1 cellular context compared by ENCODE assay signal in genomic region chr6:231779-232178, GRCh38.
TF ChIP-seq lines count a peak whose summit lies in the region.

No MANE protein-coding gene starts in this region.

TF ChIP-seq in GM12878, 131 proteins besides CTCF, POLR2A, EP300 and RAD21 (continued from another document and continues in another):
- TF ChIP-seq HSF1 (IDR thresholded peaks at IDR 0.05; ENCODE audit: low read depth, low read length) (no peak), RBBP5 (conservative IDR thresholded peaks at IDR 0.05) (no peak), MYB (IDR thresholded peaks at IDR 0.05; ENCODE audit: borderline replicate concordance, low read depth, low read length) (no peak), GATAD2B (conservative IDR thresholded peaks at IDR 0.05; ENCODE audit: low read depth) (peak; percentile 94), DPF2 (IDR thresholded peaks at IDR 0.05) (peak; percentile 52; the same call in 1 of the 2 replicates), TCF7 (IDR thresholded peaks at IDR 0.05; ENCODE audit: borderline replicate concordance) (no peak), CEBPZ (IDR thresholded peaks at IDR 0.05; ENCODE audit: low read depth, low read length) (no peak), NR2C2 (IDR thresholded peaks at IDR 0.05; ENCODE audit: borderline replicate concordance, control insufficient read depth, insufficient read length, low read depth) (no peak), TAF1 (IDR thresholded peaks at IDR 0.05; ENCODE audit: borderline replicate concordance, low read depth, low read length) (no peak), ATF2 (IDR thresholded peaks at IDR 0.05; ENCODE audit: low read length) (no peak), IRF4 (IDR thresholded peaks at IDR 0.05; ENCODE audit: low read depth, low read length) (peak; percentile 89), KLF5 (IDR thresholded peaks at IDR 0.05; ENCODE audit: partially characterized antibody) (no peak), PKNOX1 (IDR thresholded peaks at IDR 0.05) (no peak), NRF1 (conservative IDR thresholded peaks at IDR 0.05; ENCODE audit: low read depth, low read length) (no peak), CUX1 (IDR thresholded peaks at IDR 0.05; ENCODE audit: insufficient replicate concordance, low read depth, low read length) (peak; percentile 92), CBX5 (IDR thresholded peaks at IDR 0.05; ENCODE audit: low read depth) (no peak), IRF3 (IDR thresholded peaks at IDR 0.05) (no peak), JUNB (IDR thresholded peaks at IDR 0.05) (peak; percentile 81), PAX8 (IDR thresholded peaks at IDR 0.05) (no peak), RAD51 (IDR thresholded peaks at IDR 0.05) (no peak), JUND (IDR thresholded peaks at IDR 0.05; ENCODE audit: low read depth, low read length) (0 out of 2 replicates have a peak, but pooled peaks have one; percentile 15), LARP7 (IDR thresholded peaks at IDR 0.05) (no peak), RB1 (IDR thresholded peaks at IDR 0.05; ENCODE audit: borderline replicate concordance) (no peak), SREBF1 (IDR thresholded peaks at IDR 0.05; ENCODE audit: low read length) (no peak), ZNF207 (IDR thresholded peaks at IDR 0.05; ENCODE audit: borderline replicate concordance) (no peak), REST (IDR thresholded peaks at IDR 0.05; ENCODE audit: low read depth, low read length) (no peak), CHD2 (IDR thresholded peaks at IDR 0.05; ENCODE audit: borderline replicate concordance, low read depth, low read length) (no peak), SIN3A (IDR thresholded peaks at IDR 0.05; ENCODE audit: low read depth, low read length) (no peak), NBN (IDR thresholded peaks at IDR 0.05) (0 out of 2 replicates have a peak, but pooled peaks have one; percentile 37), ELK1 (IDR thresholded peaks at IDR 0.05; ENCODE audit: low read depth, low read length) (no peak), HCFC1 (IDR thresholded peaks at IDR 0.05; ENCODE audit: low read length) (no peak), NR2F1 (conservative IDR thresholded peaks at IDR 0.05) (no peak; the same call in 1 of the 2 replicates), E2F8 (IDR thresholded peaks at IDR 0.05; ENCODE audit: low read depth, partially characterized antibody) (no peak)
